10 cellular contexts compared by ENCODE assay signal in genomic region chr12:76920182-76921014, GRCh38. TPM values are rescaled to one million over a fixed set of nuclear protein-coding genes. Genes with fewer than 3 reads are reported as not detected.
DNase-seq lines count a peak whose midpoint lies in the region; ATAC-seq, FAIRE-seq and TF ChIP-seq lines count a peak whose summit lies in the region.
"Had no signal": no experiment of that assay in that cellular context is flagged by ENCODE, and none has a peak within 500 bp of the region (broad histone marks: within the 10 kb centered on the region; RNA-seq: fewer than 3 reads in every experiment).

No MANE protein-coding gene starts in this region.

- peaks cover 4 to 25% (median 8%) of the 10 kb centered on the region in 3 donors for H3K4me1 ChIP-seq in esophagus squamous epithelium
- peaks cover 5% of the 10 kb centered on the region for H3K4me1 ChIP-seq in lower lobe of right lung
- peaks cover 18% of the 10 kb centered on the region for H3K4me1 ChIP-seq in vagina

- H3K4me3 ChIP-seq in esophagus squamous epithelium (no peak overlapping the region), lower lobe of right lung (no peak overlapping the region), vagina (no peak overlapping the region)

- no peaks in the 10 kb centered on the region for H3K27me3 ChIP-seq in esophagus squamous epithelium
- no peaks in the 10 kb centered on the region for H3K27me3 ChIP-seq in lower lobe of right lung (ENCODE audit: low read depth)
- no peaks in the 10 kb centered on the region for H3K27me3 ChIP-seq in vagina

- TF ChIP-seq POLR2A in esophagus squamous epithelium (IDR thresholded peaks at IDR 0.05) (no peak), vagina (IDR thresholded peaks at IDR 0.05) (no peak)

- intact Hi-C loops in esophagus squamous epithelium (cut with DNase I) (no loop called here), lower lobe of right lung (cut with DNase I) (no loop called here), vagina (cut with DNase I) (no loop called here)

- DNase-seq in esophagus squamous epithelium (lab: John Stamatoyannopoulos, UW), result no peak
- no peak for DNase-seq in lower lobe of right lung
- no peak for DNase-seq in NCI-H187 (lab: John Stamatoyannopoulos, UW)
- no peak for DNase-seq in vagina (ENCODE audit: extremely low spot score in 2 of 2)
- no peak for DNase-seq in frontal cortex (ENCODE audit: low spot score in 2 of 2)
- DNase-seq: activated CD8-positive, alpha-beta memory T cell treated with anti-CD3 and anti-CD28 coated beads, Interleukin-2, amount 50 U/mL, for 48 hours; cortex of kidney had no signal

- no peak for TF ChIP-seq CTCF in esophagus squamous epithelium (IDR thresholded peaks at IDR 0.05)
- TF ChIP-seq CTCF in lower lobe of right lung (IDR thresholded peaks at IDR 0.05), result no peak
- TF ChIP-seq CTCF in vagina (IDR thresholded peaks at IDR 0.05), result no peak

- FAIRE-seq in frontal cortex (lab: Jason Lieb, UNC), result no peak

- WGBS in esophagus squamous epithelium, 2 donors, result 57 to 64% methylated on average over 7 of the region's 7 CpGs

- H3K9me3 ChIP-seq in esophagus squamous epithelium, result no peaks in the 10 kb centered on the region
- no peaks in the 10 kb centered on the region for H3K9me3 ChIP-seq in lower lobe of right lung
- no peaks in the 10 kb centered on the region for H3K9me3 ChIP-seq in vagina

- peak overlapping the region in 3 of 4 donors; percentile 20 to 69 (median 57) for H3K27ac ChIP-seq in esophagus squamous epithelium
- no peak overlapping the region for H3K27ac ChIP-seq in lower lobe of right lung
- no peak overlapping the region for H3K27ac ChIP-seq in vagina

- ATAC-seq in GM18520 (IDR thresholded peaks at IDR 0.05; ENCODE audit: unreplicated experiment) (peak; percentile 98), GM21576 (IDR thresholded peaks at IDR 0.05; ENCODE audit: unreplicated experiment) (peak; percentile 61), HG03196 (IDR thresholded peaks at IDR 0.05; ENCODE audit: unreplicated experiment) (peak; percentile 74), lower lobe of right lung (no peak)

- no peaks in the 10 kb centered on the region for H3K36me3 ChIP-seq in esophagus squamous epithelium
- no peaks in the 10 kb centered on the region for H3K36me3 ChIP-seq in lower lobe of right lung
- no peaks in the 10 kb centered on the region for H3K36me3 ChIP-seq in vagina

RNA-seq across cellular contexts. Expression of gene CSRP2, which starts 41.6 kb away (rescaled TPM):
- 100 to 1,000 TPM in 1 of 4 donors, 10 to 100 TPM in 3; 57.6 to 107 (median 65.1) TPM for total RNA-seq in esophagus squamous epithelium
- 23.3 TPM for total RNA-seq in lower lobe of right lung
- 42.0 TPM for total RNA-seq in vagina
- 298 TPM for total RNA-seq in frontal cortex

Comparison
In these comparisons a context has a peak if more than half of its experiments do, and no peak if none do; other contexts are left out.
1. ATAC-seq: peak in GM18520 (single experiment), GM21576 (single experiment) and HG03196 (single experiment); none in lower lobe of right lung (0 of 2).
2. H3K27ac ChIP-seq: peak in esophagus squamous epithelium (3 of 4); none in lower lobe of right lung (single experiment) and vagina (single experiment).